In genomic region chr9:123929177-123929869, GRCh38 we compare ENCODE assay signal across 1 cellular context.
TF ChIP-seq lines count a peak whose summit lies in the region.

No MANE protein-coding gene starts in this region.

TF ChIP-seq in HepG2, 621 proteins besides CTCF, POLR2A, EP300 and RAD21 (continued from another document and continues in another):
- no peak for TF ChIP-seq ZNF276 (CRISPR knock-in tag; IDR thresholded peaks at IDR 0.05; ENCODE audit: low read depth)
- TF ChIP-seq ZNF629 (CRISPR knock-in tag; conservative IDR thresholded peaks at IDR 0.05) = no peak
- 0 out of 2 replicates have a peak, but pooled peaks have one; percentile 4 for TF ChIP-seq DR1 (CRISPR knock-in tag; IDR thresholded peaks at IDR 0.05)
- TF ChIP-seq RFX3 (CRISPR knock-in tag; IDR thresholded peaks at IDR 0.05) = no peak
- TF ChIP-seq PPARG (CRISPR knock-in tag; conservative IDR thresholded peaks at IDR 0.05) = no peak
- TF ChIP-seq PAXIP1 (CRISPR knock-in tag; conservative IDR thresholded peaks at IDR 0.05) = 0 out of 2 replicates have a peak, but pooled peaks have one; percentile 22
- no peak for TF ChIP-seq ZNF317 (CRISPR knock-in tag; IDR thresholded peaks at IDR 0.05)
- TF ChIP-seq, protein P1, sequence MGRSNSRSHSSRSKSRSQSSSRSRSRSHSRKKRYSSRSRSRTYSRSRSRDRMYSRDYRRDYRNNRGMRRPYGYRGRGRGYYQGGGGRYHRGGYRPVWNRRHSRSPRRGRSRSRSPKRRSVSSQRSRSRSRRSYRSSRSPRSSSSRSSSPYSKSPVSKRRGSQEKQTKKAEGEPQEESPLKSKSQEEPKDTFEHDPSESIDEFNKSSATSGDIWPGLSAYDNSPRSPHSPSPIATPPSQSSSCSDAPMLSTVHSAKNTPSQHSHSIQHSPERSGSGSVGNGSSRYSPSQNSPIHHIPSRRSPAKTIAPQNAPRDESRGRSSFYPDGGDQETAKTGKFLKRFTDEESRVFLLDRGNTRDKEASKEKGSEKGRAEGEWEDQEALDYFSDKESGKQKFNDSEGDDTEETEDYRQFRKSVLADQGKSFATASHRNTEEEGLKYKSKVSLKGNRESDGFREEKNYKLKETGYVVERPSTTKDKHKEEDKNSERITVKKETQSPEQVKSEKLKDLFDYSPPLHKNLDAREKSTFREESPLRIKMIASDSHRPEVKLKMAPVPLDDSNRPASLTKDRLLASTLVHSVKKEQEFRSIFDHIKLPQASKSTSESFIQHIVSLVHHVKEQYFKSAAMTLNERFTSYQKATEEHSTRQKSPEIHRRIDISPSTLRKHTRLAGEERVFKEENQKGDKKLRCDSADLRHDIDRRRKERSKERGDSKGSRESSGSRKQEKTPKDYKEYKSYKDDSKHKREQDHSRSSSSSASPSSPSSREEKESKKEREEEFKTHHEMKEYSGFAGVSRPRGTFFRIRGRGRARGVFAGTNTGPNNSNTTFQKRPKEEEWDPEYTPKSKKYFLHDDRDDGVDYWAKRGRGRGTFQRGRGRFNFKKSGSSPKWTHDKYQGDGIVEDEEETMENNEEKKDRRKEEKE (IDR thresholded peaks at IDR 0.05) = no peak
- TF ChIP-seq PITX1 (CRISPR knock-in tag; IDR thresholded peaks at IDR 0.05) = 0 out of 2 replicates have a peak, but pooled peaks have one; percentile 21
- TF ChIP-seq ETS1 (CRISPR knock-in tag; IDR thresholded peaks at IDR 0.05) = no peak
- TF ChIP-seq, protein P2, sequence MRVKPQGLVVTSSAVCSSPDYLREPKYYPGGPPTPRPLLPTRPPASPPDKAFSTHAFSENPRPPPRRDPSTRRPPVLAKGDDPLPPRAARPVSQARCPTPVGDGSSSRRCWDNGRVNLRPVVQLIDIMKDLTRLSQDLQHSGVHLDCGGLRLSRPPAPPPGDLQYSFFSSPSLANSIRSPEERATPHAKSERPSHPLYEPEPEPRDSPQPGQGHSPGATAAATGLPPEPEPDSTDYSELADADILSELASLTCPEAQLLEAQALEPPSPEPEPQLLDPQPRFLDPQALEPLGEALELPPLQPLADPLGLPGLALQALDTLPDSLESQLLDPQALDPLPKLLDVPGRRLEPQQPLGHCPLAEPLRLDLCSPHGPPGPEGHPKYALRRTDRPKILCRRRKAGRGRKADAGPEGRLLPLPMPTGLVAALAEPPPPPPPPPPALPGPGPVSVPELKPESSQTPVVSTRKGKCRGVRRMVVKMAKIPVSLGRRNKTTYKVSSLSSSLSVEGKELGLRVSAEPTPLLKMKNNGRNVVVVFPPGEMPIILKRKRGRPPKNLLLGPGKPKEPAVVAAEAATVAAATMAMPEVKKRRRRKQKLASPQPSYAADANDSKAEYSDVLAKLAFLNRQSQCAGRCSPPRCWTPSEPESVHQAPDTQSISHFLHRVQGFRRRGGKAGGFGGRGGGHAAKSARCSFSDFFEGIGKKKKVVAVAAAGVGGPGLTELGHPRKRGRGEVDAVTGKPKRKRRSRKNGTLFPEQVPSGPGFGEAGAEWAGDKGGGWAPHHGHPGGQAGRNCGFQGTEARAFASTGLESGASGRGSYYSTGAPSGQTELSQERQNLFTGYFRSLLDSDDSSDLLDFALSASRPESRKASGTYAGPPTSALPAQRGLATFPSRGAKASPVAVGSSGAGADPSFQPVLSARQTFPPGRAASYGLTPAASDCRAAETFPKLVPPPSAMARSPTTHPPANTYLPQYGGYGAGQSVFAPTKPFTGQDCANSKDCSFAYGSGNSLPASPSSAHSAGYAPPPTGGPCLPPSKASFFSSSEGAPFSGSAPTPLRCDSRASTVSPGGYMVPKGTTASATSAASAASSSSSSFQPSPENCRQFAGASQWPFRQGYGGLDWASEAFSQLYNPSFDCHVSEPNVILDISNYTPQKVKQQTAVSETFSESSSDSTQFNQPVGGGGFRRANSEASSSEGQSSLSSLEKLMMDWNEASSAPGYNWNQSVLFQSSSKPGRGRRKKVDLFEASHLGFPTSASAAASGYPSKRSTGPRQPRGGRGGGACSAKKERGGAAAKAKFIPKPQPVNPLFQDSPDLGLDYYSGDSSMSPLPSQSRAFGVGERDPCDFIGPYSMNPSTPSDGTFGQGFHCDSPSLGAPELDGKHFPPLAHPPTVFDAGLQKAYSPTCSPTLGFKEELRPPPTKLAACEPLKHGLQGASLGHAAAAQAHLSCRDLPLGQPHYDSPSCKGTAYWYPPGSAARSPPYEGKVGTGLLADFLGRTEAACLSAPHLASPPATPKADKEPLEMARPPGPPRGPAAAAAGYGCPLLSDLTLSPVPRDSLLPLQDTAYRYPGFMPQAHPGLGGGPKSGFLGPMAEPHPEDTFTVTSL (CRISPR knock-in tag; IDR thresholded peaks at IDR 0.05; ENCODE audit: borderline replicate concordance) = no peak
- no peak for TF ChIP-seq ZNF142 (CRISPR knock-in tag; IDR thresholded peaks at IDR 0.05)
- TF ChIP-seq, protein P3, sequence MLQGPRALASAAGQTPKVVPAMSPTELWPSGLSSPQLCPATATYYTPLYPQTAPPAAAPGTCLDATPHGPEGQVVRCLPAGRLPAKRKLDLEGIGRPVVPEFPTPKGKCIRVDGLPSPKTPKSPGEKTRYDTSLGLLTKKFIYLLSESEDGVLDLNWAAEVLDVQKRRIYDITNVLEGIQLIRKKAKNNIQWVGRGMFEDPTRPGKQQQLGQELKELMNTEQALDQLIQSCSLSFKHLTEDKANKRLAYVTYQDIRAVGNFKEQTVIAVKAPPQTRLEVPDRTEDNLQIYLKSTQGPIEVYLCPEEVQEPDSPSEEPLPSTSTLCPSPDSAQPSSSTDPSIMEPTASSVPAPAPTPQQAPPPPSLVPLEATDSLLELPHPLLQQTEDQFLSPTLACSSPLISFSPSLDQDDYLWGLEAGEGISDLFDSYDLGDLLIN (CRISPR knock-in tag; IDR thresholded peaks at IDR 0.05; ENCODE audit: borderline replicate concordance) = no peak
- TF ChIP-seq SRSF1 (optimal IDR thresholded peaks at IDR 0.05; ENCODE audit: low read depth, low read length) = peak; percentile 35
- TF ChIP-seq, protein P4, sequence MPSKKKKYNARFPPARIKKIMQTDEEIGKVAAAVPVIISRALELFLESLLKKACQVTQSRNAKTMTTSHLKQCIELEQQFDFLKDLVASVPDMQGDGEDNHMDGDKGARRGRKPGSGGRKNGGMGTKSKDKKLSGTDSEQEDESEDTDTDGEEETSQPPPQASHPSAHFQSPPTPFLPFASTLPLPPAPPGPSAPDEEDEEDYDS (CRISPR knock-in tag; IDR thresholded peaks at IDR 0.05) = no peak
- 0 out of 2 replicates have a peak, but pooled peaks have one; percentile 8 for TF ChIP-seq ZNF574 (CRISPR knock-in tag; IDR thresholded peaks at IDR 0.05)
- TF ChIP-seq MZF1 (CRISPR knock-in tag; IDR thresholded peaks at IDR 0.05; ENCODE audit: borderline replicate concordance) = no peak
- no peak for TF ChIP-seq RARA (CRISPR knock-in tag; IDR thresholded peaks at IDR 0.05)
- no peak for TF ChIP-seq ZNF780A (CRISPR knock-in tag; IDR thresholded peaks at IDR 0.05)
- TF ChIP-seq NFE2L1 (CRISPR knock-in tag; IDR thresholded peaks at IDR 0.05; ENCODE audit: borderline replicate concordance) = no peak
